ENCODE assay signal across 16 cellular contexts in the genomic region with DNA sequence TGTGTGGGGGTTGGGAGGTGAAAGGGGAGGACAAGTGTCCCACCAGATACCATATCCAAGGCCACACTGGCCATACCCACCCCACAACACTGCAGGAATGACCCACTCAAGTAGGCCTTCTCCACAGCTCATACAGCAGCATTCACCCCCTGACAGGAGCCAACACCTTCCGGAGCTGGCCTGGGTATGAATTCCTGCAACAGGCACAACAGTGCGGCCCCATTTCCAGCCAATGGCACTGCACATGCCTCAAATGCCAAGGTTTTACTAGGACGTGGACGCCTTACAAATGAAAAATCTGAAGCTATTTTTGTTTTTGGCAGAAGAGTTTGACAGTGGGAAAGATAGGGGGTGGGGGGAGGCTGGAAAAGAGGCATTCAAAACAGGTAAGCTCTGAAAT. TPM values are rescaled to one million over a fixed set of nuclear protein-coding genes. Genes with fewer than 3 reads are reported as not detected.
"Had no signal": no experiment of that assay in that cellular context is flagged by ENCODE, and none has a peak within 500 bp of the region (broad histone marks: within the 10 kb centered on the region; RNA-seq: fewer than 3 reads in every experiment).

No MANE protein-coding gene starts in this region.

- H3K36me3 ChIP-seq: thyroid gland, vagina had no signal

- H3K27ac ChIP-seq: body of pancreas, hepatocyte, skin epidermis, thyroid gland, vagina had no signal

- H3K4me3 ChIP-seq: body of pancreas, hepatocyte, lung, thyroid gland had no signal

- H3K9me3 ChIP-seq: body of pancreas, stomach, thyroid gland, vagina had no signal

- FAIRE-seq: endothelial cell of umbilical vein had no signal

- DNase-seq: activated CD4-positive, alpha-beta T cell treated with anti-CD3 and anti-CD28 coated beads for 48 hours; activated naive CD4-positive, alpha-beta T cell treated with anti-CD3 and anti-CD28 coated beads, Interleukin-2, amount 10 ng/mL, durations not matched to agents 7 days and 5 days; body of pancreas; foreskin melanocyte; natural killer cell; occipital lobe; stomach; thyroid gland had no signal

- ATAC-seq: activated T-helper 17 cell treated with anti-CD3 and anti-CD28 coated beads, Interleukin-2, amount 50 U/mL, for 72 hours; body of pancreas; natural killer cell; SK-N-SH treated with all-trans-retinoic acid at 6 μM for 48 hours had no signal

- H3K27me3 ChIP-seq: body of pancreas, thyroid gland, vagina had no signal

RNA-seq across cellular contexts. Expression of gene KCND3, which starts 2.0 kb away (rescaled TPM):
- total RNA-seq: activated T-helper 17 cell treated with anti-CD3 and anti-CD28 coated beads, Interleukin-2, amount 50 U/mL, for 72 hours; endothelial cell of umbilical vein; T-helper 1 cell treated with Interleukin-12 subunit alpha and Interleukin-12 subunit beta and Interleukin-4 antibody, amounts not matched to agents 30 ng/mL and 1 ng/mL, for 36 hours had no signal
